Comparison of ENCODE assay signal across 31 cellular contexts in the genomic region with DNA sequence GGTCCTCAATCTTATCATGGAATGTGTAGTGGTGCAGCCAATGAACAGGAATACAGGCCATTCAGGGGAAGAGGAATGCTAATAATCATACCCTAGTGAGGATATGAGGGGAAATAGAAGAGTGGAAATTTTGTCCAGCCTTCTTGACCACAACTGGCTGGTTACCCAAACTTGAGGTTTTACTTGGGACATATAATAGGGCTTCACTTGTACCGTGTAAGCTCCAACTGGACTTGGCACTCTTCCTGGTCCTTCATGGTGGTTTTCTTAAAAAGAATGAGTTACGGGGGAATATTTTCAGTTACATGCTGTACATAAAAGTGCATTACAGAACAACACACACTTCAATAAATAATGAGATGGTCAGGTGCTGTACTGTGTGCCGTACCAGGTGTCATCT.
DNase-seq lines count a peak whose midpoint lies in the region; ATAC-seq, FAIRE-seq and TF ChIP-seq lines count a peak whose summit lies in the region.
"Had no signal": no experiment of that assay in that cellular context is flagged by ENCODE, and none has a peak within 500 bp of the region (broad histone marks: within the 10 kb centered on the region; RNA-seq: fewer than 3 reads in every experiment).

No MANE protein-coding gene starts in this region.

- H3K4me3 ChIP-seq in cardiac muscle cell (no peak overlapping the region), astrocyte (ENCODE audit: insufficient read depth, low read depth, low read length) (no peak overlapping the region), fibroblast of pulmonary artery (replicated peaks; ENCODE audit: low read depth, low read length) (no peak overlapping the region)
- H3K4me3 ChIP-seq: esophagus squamous epithelium, GM12878, pancreas, skin epidermis had no signal

- no peak overlapping the region for H2AFZ ChIP-seq in astrocyte (ENCODE audit: low read depth, low read length)

- TF ChIP-seq CTCF in cardiac muscle cell (IDR thresholded peaks at IDR 0.05; ENCODE audit: low read depth, low read length) (no peak), astrocyte (IDR thresholded peaks at IDR 0.05; ENCODE audit: insufficient read depth, low read depth, low read length) (no peak), fibroblast of pulmonary artery (IDR thresholded peaks at IDR 0.05; ENCODE audit: low read length, missing control alignments) (no peak)

- H3K9me3 ChIP-seq in cardiac muscle cell (ENCODE audit: low read depth) (no peaks in the 10 kb centered on the region), astrocyte (ENCODE audit: insufficient read depth, low read depth, low read length) (no peaks in the 10 kb centered on the region)
- H3K9me3 ChIP-seq: esophagus squamous epithelium, pancreas had no signal

- no peak overlapping the region for H3K4me3 Mint-ChIP-seq in astrocyte (ENCODE audit: unreplicated experiment)
- no peak overlapping the region for H3K4me3 Mint-ChIP-seq in activated T-helper 17 cell treated with anti-CD3 and anti-CD28 coated beads, Interleukin-2, amount 50 U/mL, for 72 hours
- no peak overlapping the region for H3K4me3 Mint-ChIP-seq in stimulated activated memory B cell treated with anti-CD40 and anti-IgM and Interleukin-4, amounts not matched to agents 10 μg/mL and 1 μg/mL and 100 μg/mL, for 72 hours
- H3K4me3 Mint-ChIP-seq: activated CD8-positive, alpha-beta T cell treated with anti-CD3 and anti-CD28 coated beads, Interleukin-2, amount 10 ng/mL, durations not matched to agents 7 days and 5 days; CD4-positive, alpha-beta T cell; memory B cell; neural crest cell; T-helper 2 cell treated with Interferon-gamma antibody and Interleukin-4, amounts not matched to agents 5 μg/mL and 100 μg/mL, for 36 hours had no signal

- no peak overlapping the region for H3K4me2 ChIP-seq in astrocyte (ENCODE audit: low read length)

- H3K9me3 Mint-ChIP-seq in astrocyte (ENCODE audit: unreplicated experiment) = no peaks in the 10 kb centered on the region
- no peaks in the 10 kb centered on the region for H3K9me3 Mint-ChIP-seq in activated T-helper 17 cell treated with anti-CD3 and anti-CD28 coated beads, Interleukin-2, amount 50 U/mL, for 72 hours
- no peaks in the 10 kb centered on the region for H3K9me3 Mint-ChIP-seq in stimulated activated memory B cell treated with anti-CD40 and anti-IgM and Interleukin-4, amounts not matched to agents 10 μg/mL and 1 μg/mL and 100 μg/mL, for 72 hours
- H3K9me3 Mint-ChIP-seq: activated naive CD4-positive, alpha-beta T cell treated with anti-CD3 and anti-CD28 coated beads, Interleukin-2, amount 50 U/mL, for 72 hours; activated T-helper 2 cell treated with anti-CD3 and anti-CD28 coated beads, Interferon-gamma antibody, Interleukin-2, Interleukin-4, amounts not matched to agents 10 μg/mL and 5 μg/mL and 100 μg/mL, durations not matched to agents 14 hours and 24 hours and 36 hours; CD4-positive, alpha-beta T cell; memory B cell; neural crest cell; T-helper 2 cell treated with Interferon-gamma antibody and Interleukin-4, amounts not matched to agents 5 μg/mL and 100 μg/mL, for 36 hours had no signal

- H3K27me3 ChIP-seq in cardiac muscle cell (no peaks in the 10 kb centered on the region), astrocyte (ENCODE audit: insufficient read depth, low read length) (no peaks in the 10 kb centered on the region)
- H3K27me3 ChIP-seq: esophagus squamous epithelium, pancreas had no signal

- no peaks in the 10 kb centered on the region for H3K27me3 Mint-ChIP-seq in astrocyte (ENCODE audit: low read depth, unreplicated experiment)
- H3K27me3 Mint-ChIP-seq in activated T-helper 17 cell treated with anti-CD3 and anti-CD28 coated beads, Interleukin-2, amount 50 U/mL, for 72 hours = no peaks in the 10 kb centered on the region
- H3K27me3 Mint-ChIP-seq in stimulated activated memory B cell treated with anti-CD40 and anti-IgM and Interleukin-4, amounts not matched to agents 10 μg/mL and 1 μg/mL and 100 μg/mL, for 72 hours = no peaks in the 10 kb centered on the region
- H3K27me3 Mint-ChIP-seq: CD4-positive, alpha-beta T cell; memory B cell had no signal

- peaks cover 15% of the 10 kb centered on the region for H3K4me1 Mint-ChIP-seq in astrocyte (ENCODE audit: low read depth, unreplicated experiment)
- H3K4me1 Mint-ChIP-seq in activated T-helper 17 cell treated with anti-CD3 and anti-CD28 coated beads, Interleukin-2, amount 50 U/mL, for 72 hours = no peaks in the 10 kb centered on the region
- no peaks in the 10 kb centered on the region for H3K4me1 Mint-ChIP-seq in stimulated activated memory B cell treated with anti-CD40 and anti-IgM and Interleukin-4, amounts not matched to agents 10 μg/mL and 1 μg/mL and 100 μg/mL, for 72 hours
- H3K4me1 Mint-ChIP-seq: memory B cell, neural crest cell had no signal

- H3K27ac ChIP-seq in cardiac muscle cell (peak overlapping the region; percentile 28), astrocyte (ENCODE audit: low read depth, low read length) (peak overlapping the region; percentile 2)
- H3K27ac ChIP-seq: esophagus squamous epithelium, pancreas, skin epidermis had no signal

- DNase-seq in cardiac muscle cell (ENCODE audit: low read depth in 1 of 2, low spot score in 1 of 2) (peak; percentile 23 to 82), left ventricle myocardium superior (no peak), astrocyte (ENCODE audit: low read depth) (peak; percentile 97), fibroblast of pulmonary artery (ENCODE audit: low read depth) (peak; percentile 45)
- no peak for DNase-seq in activated effector memory CD4-positive, alpha-beta T cell treated with Interleukin-2 at 50 U/mL for 16 hours
- DNase-seq: activated CD8-positive, alpha-beta T cell treated with anti-CD3 and anti-CD28 coated beads, Interleukin-2, amount 10 ng/mL, durations not matched to agents 7 days and 5 days; CD4-positive, alpha-beta T cell; cerebellar nuclear complex; esophagus squamous epithelium; HCEC 1CT; NCI-H1417 treated with DMSO at 0.1 percent for 48 hours; NCI-H2029 treated with DMSO at 0.1 percent for 48 hours; NCI-H524 treated with DMSO at 0.1 percent for 48 hours; NK-92 treated with Interleukin-12 subunit alpha and Interleukin-12 subunit beta, amount 100 ng/mL, for 24 hours; pancreas; Right ventricle myocardium superior; stimulated activated naive CD4-positive, alpha-beta T cell had no signal

- intact Hi-C loops in left ventricle myocardium superior (cut with micrococcal nuclease) = no loop called here

- peak; percentile 17 for FAIRE-seq in astrocyte (lab: Jason Lieb, UNC)
- FAIRE-seq: D721Med, endometrium, GM12878, islet of Langerhans, pancreas had no signal

- H3K36me3 ChIP-seq in cardiac muscle cell (peaks cover 8% of the 10 kb centered on the region), astrocyte (ENCODE audit: insufficient read depth, low read length) (peaks cover 3% of the 10 kb centered on the region)
- H3K36me3 ChIP-seq: esophagus squamous epithelium, pancreas had no signal

- H3K4me1 ChIP-seq in cardiac muscle cell (ENCODE audit: low read depth) (peaks cover 8% of the 10 kb centered on the region), astrocyte (ENCODE audit: insufficient read depth, low read length) (peaks cover 24% of the 10 kb centered on the region)
- H3K4me1 ChIP-seq: esophagus squamous epithelium, pancreas had no signal

- ATAC-seq in left ventricle myocardium superior = no peak
- ATAC-seq in activated T-helper 17 cell treated with anti-CD3 and anti-CD28 coated beads, Interleukin-2, amount 50 U/mL, for 72 hours (replicated peaks) = no peak
- ATAC-seq in stimulated activated memory B cell treated with anti-CD40 and anti-IgM and Interleukin-4, amounts not matched to agents 10 μg/mL and 1 μg/mL and 100 μg/mL, for 72 hours = no peak
- ATAC-seq in GM18511 (IDR thresholded peaks at IDR 0.05; ENCODE audit: unreplicated experiment) = no peak
- ATAC-seq: activated CD8-positive, alpha-beta T cell treated with anti-CD3 and anti-CD28 coated beads, Interleukin-2, amount 10 ng/mL, durations not matched to agents 7 days and 5 days; activated naive CD4-positive, alpha-beta T cell treated with anti-CD3 and anti-CD28 coated beads, Interleukin-2, amount 50 U/mL, for 72 hours; GM12878; left lobe of liver; pancreas had no signal

- no peak overlapping the region for H3K27ac Mint-ChIP-seq in astrocyte (ENCODE audit: unreplicated experiment)
- no peak overlapping the region for H3K27ac Mint-ChIP-seq in activated T-helper 17 cell treated with anti-CD3 and anti-CD28 coated beads, Interleukin-2, amount 50 U/mL, for 72 hours
- no peak overlapping the region for H3K27ac Mint-ChIP-seq in stimulated activated memory B cell treated with anti-CD40 and anti-IgM and Interleukin-4, amounts not matched to agents 10 μg/mL and 1 μg/mL and 100 μg/mL, for 72 hours
- H3K27ac Mint-ChIP-seq: activated CD8-positive, alpha-beta T cell treated with anti-CD3 and anti-CD28 coated beads, Interleukin-2, amount 10 ng/mL, durations not matched to agents 7 days and 5 days; activated naive CD4-positive, alpha-beta T cell treated with anti-CD3 and anti-CD28 coated beads, Interleukin-2, amount 50 U/mL, for 72 hours; activated T-helper 2 cell treated with anti-CD3 and anti-CD28 coated beads, Interferon-gamma antibody, Interleukin-2, Interleukin-4, amounts not matched to agents 10 μg/mL and 5 μg/mL and 100 μg/mL, durations not matched to agents 14 hours and 24 hours and 36 hours; CD4-positive, alpha-beta T cell; memory B cell; T-helper 2 cell treated with Interferon-gamma antibody and Interleukin-4, amounts not matched to agents 5 μg/mL and 100 μg/mL, for 36 hours had no signal

- H3K9ac ChIP-seq in astrocyte (ENCODE audit: low read length) = no peak overlapping the region

- H3K79me2 ChIP-seq in astrocyte (ENCODE audit: insufficient read depth, low read length) = peaks cover 6% of the 10 kb centered on the region

- no peaks in the 10 kb centered on the region for H4K20me1 ChIP-seq in astrocyte (ENCODE audit: insufficient read depth, low read length)

- H3K36me3 Mint-ChIP-seq in astrocyte (ENCODE audit: low read depth, unreplicated experiment) = no peaks in the 10 kb centered on the region
- no peaks in the 10 kb centered on the region for H3K36me3 Mint-ChIP-seq in activated T-helper 17 cell treated with anti-CD3 and anti-CD28 coated beads, Interleukin-2, amount 50 U/mL, for 72 hours (ENCODE audit: low read depth)
- H3K36me3 Mint-ChIP-seq in stimulated activated memory B cell treated with anti-CD40 and anti-IgM and Interleukin-4, amounts not matched to agents 10 μg/mL and 1 μg/mL and 100 μg/mL, for 72 hours = no peaks in the 10 kb centered on the region
- H3K36me3 Mint-ChIP-seq: activated naive CD4-positive, alpha-beta T cell treated with anti-CD3 and anti-CD28 coated beads, Interleukin-2, amount 50 U/mL, for 72 hours; memory B cell had no signal

Comparison
In these comparisons a context has a peak if more than half of its experiments do, and no peak if none do; other contexts are left out.
1. DNase-seq: peak in cardiac muscle cell (2 of 2), astrocyte (single experiment) and fibroblast of pulmonary artery (single experiment); none in left ventricle myocardium superior (single experiment) and activated effector memory CD4-positive, alpha-beta T cell treated with Interleukin-2 at 50 U/mL for 16 hours (single experiment).